38 cellular contexts compared by ENCODE assay signal in the genomic region with DNA sequence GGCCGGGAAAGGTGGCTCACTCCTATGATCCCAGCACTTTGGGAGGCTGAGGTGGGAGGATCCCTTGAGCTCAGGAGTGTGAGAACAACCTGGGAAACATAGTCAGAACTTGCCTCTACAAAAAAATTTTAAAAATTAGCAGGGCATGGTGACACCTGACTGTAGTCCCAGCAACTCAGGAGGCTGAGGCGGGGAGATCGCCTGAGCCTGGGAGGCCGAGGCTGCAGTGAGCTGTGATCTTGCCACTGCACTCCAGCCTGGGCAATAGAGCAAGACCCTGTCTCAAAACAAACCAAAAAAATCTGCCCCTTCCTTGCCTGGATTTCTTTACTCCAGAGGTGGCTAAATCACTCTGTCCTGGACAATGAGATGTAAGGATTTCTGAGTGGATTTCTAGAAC.
"Had no signal": no experiment of that assay in that cellular context is flagged by ENCODE, and none has a peak within 500 bp of the region (broad histone marks: within the 10 kb centered on the region; RNA-seq: fewer than 3 reads in every experiment).

No MANE protein-coding gene starts in this region.

- H3K9me3 ChIP-seq: ascending aorta had no signal

- H3K4me3 Mint-ChIP-seq: activated CD4-positive, alpha-beta memory T cell treated with anti-CD3 and anti-CD28 coated beads, Interleukin-2, amount 10 ng/mL, durations not matched to agents 7 days and 5 days; activated CD4-positive, alpha-beta T cell treated with anti-CD3 and anti-CD28 coated beads for 36 hours; activated CD4-positive, alpha-beta T cell treated with anti-CD3 and anti-CD28 coated beads, Interleukin-2, amount 10 ng/mL, durations not matched to agents 7 days and 5 days; activated CD8-positive, alpha-beta memory T cell treated with anti-CD3 and anti-CD28 coated beads, Interleukin-2, amount 10 ng/mL, durations not matched to agents 7 days and 5 days; activated CD8-positive, alpha-beta T cell treated with anti-CD3 and anti-CD28 coated beads, Interleukin-2, amount 10 ng/mL, durations not matched to agents 7 days and 5 days; activated naive CD4-positive, alpha-beta T cell treated with anti-CD3 and anti-CD28 coated beads, Interleukin-2, amount 10 ng/mL, durations not matched to agents 7 days and 5 days; activated naive CD4-positive, alpha-beta T cell treated with anti-CD3 and anti-CD28 coated beads, Interleukin-2, amount 50 U/mL, for 24 hours; activated naive CD8-positive, alpha-beta T cell; activated naive CD8-positive, alpha-beta T cell treated with anti-CD3 and anti-CD28 coated beads, Interleukin-2, amount 10 ng/mL, durations not matched to agents 7 days and 5 days; activated naive CD8-positive, alpha-beta T cell treated with anti-CD3 and anti-CD28 coated beads, Interleukin-2, amount 50 U/mL, for 24 hours; activated T-cell treated with anti-CD3 and anti-CD28 coated beads, Interleukin-2, amount 50 U/mL, for 24 hours; central memory CD8-positive, alpha-beta T cell; T-helper 1 cell treated with Interleukin-12 subunit alpha and Interleukin-12 subunit beta and Interleukin-4 antibody, amounts not matched to agents 30 μg/mL and 1 μg/mL, for 36 hours; T-helper 2 cell treated with Interferon-gamma antibody and Interleukin-4, amounts not matched to agents 5 μg/mL and 100 μg/mL, for 36 hours had no signal

- ATAC-seq: activated CD4-positive, alpha-beta T cell treated with anti-CD3 and anti-CD28 coated beads for 36 hours; activated CD4-positive, CD25-positive, alpha-beta regulatory T cell treated with anti-CD3 and anti-CD28 coated beads, Interleukin-2, amount 50 U/mL, for 24 hours; activated CD8-positive, alpha-beta memory T cell treated with anti-CD3 and anti-CD28 coated beads, Interleukin-2, amount 10 ng/mL, durations not matched to agents 7 days and 5 days; activated CD8-positive, alpha-beta T cell treated with anti-CD3 and anti-CD28 coated beads, Interleukin-2, amount 10 ng/mL, durations not matched to agents 7 days and 5 days; activated naive CD8-positive, alpha-beta T cell treated with anti-CD3 and anti-CD28 coated beads, Interleukin-2, amount 50 U/mL, for 24 hours had no signal

- H3K9me3 Mint-ChIP-seq: activated CD4-positive, alpha-beta memory T cell treated with anti-CD3 and anti-CD28 coated beads, Interleukin-2, amount 10 ng/mL, durations not matched to agents 7 days and 5 days; activated CD4-positive, alpha-beta T cell treated with anti-CD3 and anti-CD28 coated beads, Interleukin-2, amount 10 ng/mL, durations not matched to agents 7 days and 5 days; activated naive CD4-positive, alpha-beta T cell treated with anti-CD3 and anti-CD28 coated beads, Interleukin-2, amount 10 ng/mL, durations not matched to agents 7 days and 5 days; activated naive CD4-positive, alpha-beta T cell treated with anti-CD3 and anti-CD28 coated beads, Interleukin-2, amount 50 U/mL, for 24 hours; activated naive CD8-positive, alpha-beta T cell treated with anti-CD3 and anti-CD28 coated beads, Interleukin-2, amount 10 ng/mL, durations not matched to agents 7 days and 5 days; activated naive CD8-positive, alpha-beta T cell treated with anti-CD3 and anti-CD28 coated beads, Interleukin-2, amount 50 U/mL, for 24 hours; activated T-cell treated with anti-CD3 and anti-CD28 coated beads, Interleukin-2, amount 50 U/mL, for 24 hours; activated T-helper 2 cell treated with anti-CD3 and anti-CD28 coated beads, Interferon-gamma antibody, Interleukin-2, Interleukin-4, amounts not matched to agents 10 μg/mL and 5 μg/mL and 100 μg/mL, durations not matched to agents 14 hours and 24 hours and 36 hours; brain; central memory CD8-positive, alpha-beta T cell; T-helper 1 cell treated with Interleukin-12 subunit alpha and Interleukin-12 subunit beta and Interleukin-4 antibody, amounts not matched to agents 30 μg/mL and 1 μg/mL, for 36 hours; T-helper 2 cell treated with Interferon-gamma antibody and Interleukin-4, amounts not matched to agents 5 μg/mL and 100 μg/mL, for 36 hours had no signal

- DNase-seq: activated CD4-positive, alpha-beta memory T cell treated with anti-CD3 and anti-CD28 coated beads, Interleukin-2, amount 10 ng/mL, durations not matched to agents 7 days and 5 days; activated CD4-positive, alpha-beta T cell treated with anti-CD3 and anti-CD28 coated beads for 1 hour; activated CD4-positive, alpha-beta T cell treated with anti-CD3 and anti-CD28 coated beads for 36 hours; activated CD4-positive, alpha-beta T cell treated with anti-CD3 and anti-CD28 coated beads for 48 hours; activated CD4-positive, alpha-beta T cell treated with anti-CD3 and anti-CD28 coated beads, Interleukin-2, amount 10 ng/mL, durations not matched to agents 7 days and 5 days; activated CD4-positive, alpha-beta T cell treated with anti-CD3 and anti-CD28 coated beads, Interleukin-2, amount 50 U/mL, for 48 hours; activated CD4-positive, CD25-positive, alpha-beta regulatory T cell; activated CD8-positive, alpha-beta memory T cell treated with anti-CD3 and anti-CD28 coated beads for 24 hours; activated CD8-positive, alpha-beta memory T cell treated with anti-CD3 and anti-CD28 coated beads, Interleukin-2, amount 10 ng/mL, durations not matched to agents 7 days and 5 days; activated CD8-positive, alpha-beta memory T cell treated with anti-CD3 and anti-CD28 coated beads, Interleukin-2, amount 50 U/mL, for 48 hours; activated CD8-positive, alpha-beta T cell treated with anti-CD3 and anti-CD28 coated beads, Interleukin-2, amount 10 ng/mL, durations not matched to agents 7 days and 5 days; activated effector memory CD4-positive, alpha-beta T cell treated with Interleukin-2 at 50 U/mL for 16 hours; activated gamma-delta T cell; activated naive CD4-positive, alpha-beta T cell treated with anti-CD3 and anti-CD28 coated beads, Interleukin-2, amount 10 ng/mL, durations not matched to agents 7 days and 5 days; activated naive CD4-positive, alpha-beta T cell treated with Interleukin-2 at 50 U/mL for 16 hours; activated naive CD8-positive, alpha-beta T cell treated with anti-CD3 and anti-CD28 coated beads, Interleukin-2, amount 10 ng/mL, durations not matched to agents 7 days and 5 days; activated naive CD8-positive, alpha-beta T cell treated with anti-CD3 and anti-CD28 coated beads, Interleukin-2, amount 50 U/mL, for 24 hours; activated T-cell treated with anti-CD3 and anti-CD28 coated beads, Interleukin-2, amount 50 U/mL, for 24 hours; activated T-cell treated with anti-CD3 and anti-CD28 coated beads, Interleukin-2, amount 50 U/mL, for 48 hours; amygdala; caudate nucleus; cerebellar nuclear complex; T-helper 1 cell; T-helper 2 cell; T-helper 9 cell had no signal

- H3K4me1 Mint-ChIP-seq: activated CD4-positive, alpha-beta memory T cell treated with anti-CD3 and anti-CD28 coated beads, Interleukin-2, amount 10 ng/mL, durations not matched to agents 7 days and 5 days; activated CD4-positive, alpha-beta T cell treated with anti-CD3 and anti-CD28 coated beads for 36 hours; activated CD4-positive, alpha-beta T cell treated with anti-CD3 and anti-CD28 coated beads, Interleukin-2, amount 10 ng/mL, durations not matched to agents 7 days and 5 days; activated CD8-positive, alpha-beta memory T cell treated with anti-CD3 and anti-CD28 coated beads, Interleukin-2, amount 10 ng/mL, durations not matched to agents 7 days and 5 days; activated naive CD4-positive, alpha-beta T cell treated with anti-CD3 and anti-CD28 coated beads, Interleukin-2, amount 10 ng/mL, durations not matched to agents 7 days and 5 days; activated naive CD8-positive, alpha-beta T cell treated with anti-CD3 and anti-CD28 coated beads, Interleukin-2, amount 10 ng/mL, durations not matched to agents 7 days and 5 days; activated naive CD8-positive, alpha-beta T cell treated with anti-CD3 and anti-CD28 coated beads, Interleukin-2, amount 50 U/mL, for 24 hours had no signal

- FAIRE-seq: bronchial epithelial cell, TTC549 had no signal

- H3K36me3 Mint-ChIP-seq: activated CD8-positive, alpha-beta memory T cell treated with anti-CD3 and anti-CD28 coated beads, Interleukin-2, amount 10 ng/mL, durations not matched to agents 7 days and 5 days; activated naive CD4-positive, alpha-beta T cell treated with anti-CD3 and anti-CD28 coated beads, Interleukin-2, amount 10 ng/mL, durations not matched to agents 7 days and 5 days; activated naive CD4-positive, alpha-beta T cell treated with anti-CD3 and anti-CD28 coated beads, Interleukin-2, amount 50 U/mL, for 24 hours; activated naive CD8-positive, alpha-beta T cell; activated naive CD8-positive, alpha-beta T cell treated with anti-CD3 and anti-CD28 coated beads, Interleukin-2, amount 10 ng/mL, durations not matched to agents 7 days and 5 days; brain had no signal

- H3K27ac ChIP-seq: ascending aorta, cardiac muscle cell, VCaP had no signal

- H3K4me3 ChIP-seq: ascending aorta, cardiac muscle cell had no signal

- H3K36me3 ChIP-seq: ascending aorta, cardiac muscle cell had no signal

- H3K27ac Mint-ChIP-seq: activated CD4-positive, alpha-beta memory T cell treated with anti-CD3 and anti-CD28 coated beads, Interleukin-2, amount 10 ng/mL, durations not matched to agents 7 days and 5 days; activated CD4-positive, alpha-beta T cell treated with anti-CD3 and anti-CD28 coated beads for 36 hours; activated CD4-positive, alpha-beta T cell treated with anti-CD3 and anti-CD28 coated beads, Interleukin-2, amount 10 ng/mL, durations not matched to agents 7 days and 5 days; activated CD8-positive, alpha-beta memory T cell treated with anti-CD3 and anti-CD28 coated beads, Interleukin-2, amount 10 ng/mL, durations not matched to agents 7 days and 5 days; activated CD8-positive, alpha-beta T cell treated with anti-CD3 and anti-CD28 coated beads, Interleukin-2, amount 10 ng/mL, durations not matched to agents 7 days and 5 days; activated naive CD4-positive, alpha-beta T cell treated with anti-CD3 and anti-CD28 coated beads, Interleukin-2, amount 10 ng/mL, durations not matched to agents 7 days and 5 days; activated naive CD4-positive, alpha-beta T cell treated with anti-CD3 and anti-CD28 coated beads, Interleukin-2, amount 50 U/mL, for 24 hours; activated naive CD8-positive, alpha-beta T cell; activated naive CD8-positive, alpha-beta T cell treated with anti-CD3 and anti-CD28 coated beads, Interleukin-2, amount 10 ng/mL, durations not matched to agents 7 days and 5 days; activated naive CD8-positive, alpha-beta T cell treated with anti-CD3 and anti-CD28 coated beads, Interleukin-2, amount 50 U/mL, for 24 hours; activated T-cell treated with anti-CD3 and anti-CD28 coated beads, Interleukin-2, amount 50 U/mL, for 24 hours; activated T-helper 2 cell treated with anti-CD3 and anti-CD28 coated beads, Interferon-gamma antibody, Interleukin-2, Interleukin-4, amounts not matched to agents 10 μg/mL and 5 μg/mL and 100 μg/mL, durations not matched to agents 14 hours and 24 hours and 36 hours; T-helper 1 cell treated with Interleukin-12 subunit alpha and Interleukin-12 subunit beta and Interleukin-4 antibody, amounts not matched to agents 30 μg/mL and 1 μg/mL, for 36 hours; T-helper 2 cell treated with Interferon-gamma antibody and Interleukin-4, amounts not matched to agents 5 μg/mL and 100 μg/mL, for 36 hours had no signal

- H3K27me3 ChIP-seq: ascending aorta, cardiac muscle cell had no signal
